ENCODE assay signal across 29 cellular contexts in the genomic region with DNA sequence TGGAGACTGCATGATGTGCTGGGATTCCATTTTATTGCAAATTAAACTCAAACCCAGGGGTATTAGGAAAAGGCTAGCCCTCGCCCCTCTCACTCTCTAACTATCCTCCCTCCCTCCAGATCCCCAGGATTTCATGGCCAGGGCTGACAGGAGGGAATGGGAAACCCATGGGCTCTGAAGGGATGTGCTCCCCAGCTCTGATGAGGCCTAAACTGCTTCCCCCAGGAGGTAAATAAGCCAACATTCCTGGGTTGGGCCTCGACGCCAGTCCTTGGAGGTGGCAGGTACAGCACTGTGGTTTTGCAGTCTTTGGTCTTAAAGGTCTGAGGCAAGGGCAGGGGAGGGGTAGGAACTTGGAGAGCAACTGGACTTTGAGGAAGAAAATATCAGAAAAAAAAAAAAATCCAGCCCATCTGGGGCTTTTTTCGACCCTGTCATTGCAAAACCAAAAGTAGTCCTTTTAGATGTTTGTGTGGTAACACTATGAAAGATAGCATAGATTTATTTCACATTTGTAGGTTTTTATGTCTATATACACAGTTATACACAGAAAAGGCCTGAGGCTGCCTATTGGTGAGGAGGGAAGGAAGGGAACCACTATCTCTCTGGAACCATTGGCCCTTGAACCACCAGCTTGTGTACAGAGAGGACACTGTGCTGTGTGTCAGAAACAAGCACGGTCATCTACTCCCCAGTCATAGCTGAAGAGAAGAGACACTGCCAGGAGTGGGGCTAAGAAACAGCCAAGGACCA. TPM values are rescaled to one million over a fixed set of nuclear protein-coding genes. Genes with fewer than 3 reads are reported as not detected.
DNase-seq lines count a peak whose midpoint lies in the region; ATAC-seq, FAIRE-seq and TF ChIP-seq lines count a peak whose summit lies in the region.
"Had no signal": no experiment of that assay in that cellular context is flagged by ENCODE, and none has a peak within 500 bp of the region (broad histone marks: within the 10 kb centered on the region; RNA-seq: fewer than 3 reads in every experiment).

No MANE protein-coding gene starts in this region.

- no peaks in the 10 kb centered on the region for H3K79me2 ChIP-seq in H1 (ENCODE audit: control insufficient read depth in 1 of 2, insufficient read depth in 2 of 2, low read length in 2 of 2)
- H3K79me2 ChIP-seq: parathyroid adenoma had no signal

- DNase-seq in GM12865 (ENCODE audit: low read depth) (peak; percentile 43), GM20000 (ENCODE audit: low spot score) (peak; percentile 82), H1 (ENCODE audit: low read depth in 1 of 2, low spot score in 2 of 2) (no peak), GM19240 (ENCODE audit: insufficient read length, low spot score) (no peak)
- no peak for DNase-seq in CD4-positive, alpha-beta T cell
- DNase-seq: activated CD4-positive, alpha-beta T cell treated with anti-CD3 and anti-CD28 coated beads, Interleukin-2, amount 10 ng/mL, durations not matched to agents 24 days and 14 days; activated gamma-delta T cell treated with Interleukin-2 at 50 U/mL for 16 hours; activated T-cell treated with anti-CD3 and anti-CD28 coated beads, Interleukin-2, amount 50 U/mL, for 1 hour; central memory CD4-positive, alpha-beta T cell; DMS79; esophagus squamous epithelium; foreskin melanocyte; GF-D8; NCI-H510A; OCI-M1; stimulated activated CD4-positive, alpha-beta T cell treated with anti-CD3 and anti-CD28 coated beads, Interleukin-2, amount 100 ng/mL, for 24 hours; substantia nigra; upper lobe of right lung had no signal

- H3K27ac ChIP-seq in H1 (ENCODE audit: low read depth, low read length), result no peak overlapping the region
- H3K27ac ChIP-seq in CD4-positive, alpha-beta T cell (ENCODE audit: low read depth, low read length), result no peak overlapping the region
- H3K27ac ChIP-seq: BLaER1, esophagus squamous epithelium, HL-60, parathyroid adenoma, upper lobe of right lung had no signal

- no peak overlapping the region for H4K8ac ChIP-seq in H1 (ENCODE audit: extremely low read depth, insufficient read depth, low read length)

- H2BK120ac ChIP-seq in H1 (replicated peaks; ENCODE audit: low read depth, low read length), result no peak overlapping the region

- H3K4ac ChIP-seq in H1 (replicated peaks; ENCODE audit: insufficient read length, low read depth, low read length), result no peak overlapping the region

- no peak for TF ChIP-seq EP300 in H1 (IDR thresholded peaks at IDR 0.05; ENCODE audit: borderline replicate concordance in 1 of 2, low read depth in 2 of 2, low read length in 2 of 2)

- no peak overlapping the region for H3K18ac ChIP-seq in H1 (ENCODE audit: extremely low read depth, low read length)

- peaks cover 0 to 6% (median 2%) of the 10 kb centered on the region in 4 experiments; a peak in 1 of 7 replicates for H3K4me1 ChIP-seq in H1 (replicated peaks in 1 of 4; ENCODE audit: control insufficient read depth in 3 of 4, insufficient read depth in 4 of 4, low read length in 3 of 4)
- H3K4me1 ChIP-seq: esophagus squamous epithelium, parathyroid adenoma, upper lobe of right lung had no signal

- H3K56ac ChIP-seq in H1 (replicated peaks; ENCODE audit: insufficient read length, low read depth, low read length), result no peak overlapping the region

- no peak overlapping the region for H3K4me2 ChIP-seq in H1 (ENCODE audit: insufficient read depth in 1 of 2, low read depth in 2 of 2, low read length in 2 of 2)
- H3K4me2 ChIP-seq: BLaER1, smooth muscle cell had no signal

- TF ChIP-seq RAD21 in H1 (IDR thresholded peaks at IDR 0.05 in 1 of 2, conservative IDR thresholded peaks at IDR 0.05 in 1 of 2; ENCODE audit: low read depth in 2 of 2, low read length in 2 of 2), result no peak

- no peak overlapping the region for H3K4me3 ChIP-seq in GM12865 (ENCODE audit: low read depth, low read length)
- H3K4me3 ChIP-seq in H1 (ENCODE audit: extremely low read depth in 1 of 4, insufficient read depth in 2 of 4, low read depth in 3 of 4, low read length in 4 of 4), result no peak overlapping the region
- H3K4me3 ChIP-seq: BLaER1, esophagus squamous epithelium, smooth muscle cell, upper lobe of right lung had no signal

- H2AK5ac ChIP-seq in H1 (ENCODE audit: low read depth, low read length), result no peak overlapping the region

- no peak overlapping the region for H3K14ac ChIP-seq in H1 (ENCODE audit: insufficient read length)

- no peaks in the 10 kb centered on the region for H3K36me3 ChIP-seq in H1 (ENCODE audit: control insufficient read depth in 2 of 4, insufficient read depth in 4 of 4, low read length in 3 of 4)
- H3K36me3 ChIP-seq: BLaER1, esophagus squamous epithelium, upper lobe of right lung had no signal

- H3K9me3 Mint-ChIP-seq in CD4-positive, alpha-beta T cell, result no peaks in the 10 kb centered on the region
- H3K9me3 Mint-ChIP-seq: activated CD4-positive, alpha-beta T cell treated with anti-CD3 and anti-CD28 coated beads, Interleukin-2, amount 10 ng/mL, durations not matched to agents 24 days and 14 days had no signal

- FAIRE-seq in H1 (lab: Jason Lieb, UNC), result no peak
- FAIRE-seq: astrocyte had no signal

- H2BK15ac ChIP-seq in H1 (ENCODE audit: low read length), result no peak overlapping the region

- H2BK20ac ChIP-seq in H1 (ENCODE audit: low read length), result no peak overlapping the region

- 80% methylated on average over 5 of the region's 5 CpGs; no CpG with 5 or more reads in 1 of the 2 experiments for WGBS in H1 (ENCODE audit: extremely low coverage in 1 of 2, insufficient coverage in 1 of 2, insufficient read length in 1 of 2, insufficient replicate concordance in 2 of 2, low coverage in 1 of 2, low lambda C conversion rate in 2 of 2, missing lambda C conversion rate in 1 of 2), 2 experiments

- H3K27ac Mint-ChIP-seq in CD4-positive, alpha-beta T cell, result no peak overlapping the region
- H3K27ac Mint-ChIP-seq: activated CD4-positive, alpha-beta T cell treated with anti-CD3 and anti-CD28 coated beads, Interleukin-2, amount 10 ng/mL, durations not matched to agents 24 days and 14 days had no signal

- H4K20me1 ChIP-seq in H1 (replicated peaks in 1 of 2; ENCODE audit: control insufficient read depth in 1 of 2, insufficient read depth in 2 of 2, low read length in 2 of 2), result no peaks in the 10 kb centered on the region
- H4K20me1 ChIP-seq: BLaER1 had no signal

- no peaks in the 10 kb centered on the region for H3K27me3 ChIP-seq in H1 (replicated peaks in 1 of 4; ENCODE audit: control insufficient read depth in 3 of 4, extremely low read depth in 1 of 4, insufficient read depth in 3 of 4, low read length in 3 of 4)
- peaks cover 4% of the 10 kb centered on the region for H3K27me3 ChIP-seq in CD4-positive, alpha-beta T cell (ENCODE audit: control insufficient read depth, insufficient read depth, low read length)
- H3K27me3 ChIP-seq: esophagus squamous epithelium, upper lobe of right lung had no signal

- H2AFZ ChIP-seq in H1 (ENCODE audit: low read length), result no peak overlapping the region
- H2AFZ ChIP-seq: parathyroid adenoma had no signal

- H3K9ac ChIP-seq in H1 (replicated peaks in 1 of 4; ENCODE audit: extremely low read depth in 1 of 4, low read depth in 3 of 4, low read length in 3 of 4), result no peak overlapping the region
- H3K9ac ChIP-seq: BLaER1, parathyroid adenoma had no signal

- H2BK12ac ChIP-seq in H1 (ENCODE audit: low read depth, low read length), result no peak overlapping the region; the same call in 1 of the 2 replicates

- no peak overlapping the region for H3K23ac ChIP-seq in H1 (ENCODE audit: insufficient read length)

- H4K91ac ChIP-seq in H1 (replicated peaks; ENCODE audit: insufficient read length, low read length), result no peak overlapping the region

- CTCF ChIA-PET in H1 (lab: Charles Lee; ENCODE audit: partially characterized antibody), result interaction anchor here (0.9 to 38.8 kb wide), 4 partner anchors 11 to 68 kb away, joined by 3 to 1084 read pairs (median 104); a partner anchor contains a TSS
- CTCF ChIA-PET in CD4-positive, alpha-beta T cell (lab: Charles Lee), result no interaction called here

- H4K5ac ChIP-seq in H1 (ENCODE audit: insufficient read length, low read depth, low read length), result no peak overlapping the region

- TF ChIP-seq POLR2A in H1 (IDR thresholded peaks at IDR 0.05; ENCODE audit: control extremely low read depth in 1 of 2, low read depth in 2 of 2, low read length in 2 of 2), result no peak

- H2BK5ac ChIP-seq in H1 (ENCODE audit: low read depth, low read length), result no peak overlapping the region

- peaks cover 19% of the 10 kb centered on the region for H3K27me3 Mint-ChIP-seq in CD4-positive, alpha-beta T cell

- no peak for ATAC-seq in GM21526 (IDR thresholded peaks at IDR 0.05; ENCODE audit: low FRiP score, unreplicated experiment)
- no peak for ATAC-seq in CD4-positive, alpha-beta T cell (ENCODE audit: poor library complexity)
- ATAC-seq: Right ventricle myocardium inferior, SK-N-SH treated with all-trans-retinoic acid at 6 μM for 48 hours, upper lobe of right lung had no signal

- no peak overlapping the region for H3K4me3 Mint-ChIP-seq in CD4-positive, alpha-beta T cell
- H3K4me3 Mint-ChIP-seq: activated CD4-positive, alpha-beta T cell treated with anti-CD3 and anti-CD28 coated beads, Interleukin-2, amount 10 ng/mL, durations not matched to agents 24 days and 14 days had no signal

- peaks cover 4% of the 10 kb centered on the region for H3K4me1 Mint-ChIP-seq in CD4-positive, alpha-beta T cell (ENCODE audit: low read depth)

- POLR2A ChIA-PET in H1 (lab: Charles Lee; ENCODE audit: partially characterized antibody), result interaction anchor here (0.6 to 3.4 kb wide), 5 partner anchors 9 to 564 kb away, joined by 3 to 21 read pairs (median 4); a partner anchor contains a TSS
- POLR2A ChIA-PET in CD4-positive, alpha-beta T cell (lab: Charles Lee), result no interaction called here

- H3K36me3 Mint-ChIP-seq in CD4-positive, alpha-beta T cell (ENCODE audit: low read depth), result no peaks in the 10 kb centered on the region

- H3K23me2 ChIP-seq in H1 (ENCODE audit: low read depth, low read length), result no peaks in the 10 kb centered on the region

- intact Hi-C loops in CD4-positive, alpha-beta T cell (cut with DNase I, micrococcal nuclease), result no loop called here

- H3K79me1 ChIP-seq in H1 (ENCODE audit: low read depth, low read length), result no peaks in the 10 kb centered on the region

- no peaks in the 10 kb centered on the region for H3K9me3 ChIP-seq in H1 (ENCODE audit: insufficient read depth in 2 of 2, low read depth in 1 of 2, low read length in 1 of 2)
- no peaks in the 10 kb centered on the region for H3K9me3 ChIP-seq in CD4-positive, alpha-beta T cell (ENCODE audit: control insufficient read depth, low read length)
- H3K9me3 ChIP-seq: BLaER1, esophagus squamous epithelium, upper lobe of right lung had no signal

- TF ChIP-seq CTCF in GM12865 (IDR thresholded peaks at IDR 0.05; ENCODE audit: insufficient read depth, low read depth, low read length, missing control alignments) (no peak), GM20000 (IDR thresholded peaks at IDR 0.05; ENCODE audit: extremely low read depth, missing control alignments) (no peak), H1 (IDR thresholded peaks at IDR 0.05; ENCODE audit: control extremely low read depth in 1 of 3, insufficient read depth in 1 of 3, low read depth in 1 of 3, low read length in 3 of 3) (no peak)
- TF ChIP-seq CTCF in CD4-positive, alpha-beta T cell (IDR thresholded peaks at IDR 0.05), result no peak

RNA-seq across cellular contexts. Expression of a gene that starts 12.0 kb away (rescaled TPM):
- total RNA-seq in H1 (2021; fragmentation: NEBNext Ultra II Directional; extraction: Animal tissue kit (Norgen Biotek cat#: 25700)), result 1.4 TPM in 2 replicates
- 1.0 and 1.5 TPM in 2 replicates for polyA plus RNA-seq in H1 (2011; rRNA removed)
- 1.1 TPM for polyA plus RNA-seq in H1 (2011; cell fraction: cytosol; rRNA removed)
- polyA plus RNA-seq in H1 (2011; cell fraction: nucleus; rRNA removed), result 1.8 TPM
- polyA plus RNA-seq in H1 (2012, experiment 1 of 2), result 0.64 to 1.3 TPM (median 1.1 TPM) in 4 replicates
- 0.63 TPM for polyA plus RNA-seq in H1 (2012, experiment 2 of 2)
- polyA plus RNA-seq in H1 (2013, experiment 1 of 2), result 0.61 TPM
- polyA plus RNA-seq in H1 (2013, experiment 2 of 2), result 0.57 TPM
- 1.1 and 1.4 TPM in 2 replicates for polyA minus RNA-seq in H1 (2011; rRNA and poly(A)+ RNA removed)
- polyA minus RNA-seq in H1 (2011; cell fraction: cytosol; rRNA and poly(A)+ RNA removed), result 1.5 TPM
- 1.8 TPM for polyA minus RNA-seq in H1 (2011; cell fraction: nucleus; rRNA and poly(A)+ RNA removed)
- under 1 TPM; 0.42 to 0.55 TPM for total RNA-seq in CD4-positive, alpha-beta T cell

RNA-seq across cellular contexts. Expression of a gene that starts 18.5 kb away (rescaled TPM):
- total RNA-seq in H1 (2021; fragmentation: NEBNext Ultra II Directional; extraction: Animal tissue kit (Norgen Biotek cat#: 25700)), result 31.1 and 34.5 TPM in 2 replicates
- 51.1 and 59.7 TPM in 2 replicates for polyA plus RNA-seq in H1 (2011; rRNA removed)
- 48.5 TPM for polyA plus RNA-seq in H1 (2011; cell fraction: cytosol; rRNA removed)
- 37.1 TPM for polyA plus RNA-seq in H1 (2011; cell fraction: nucleus; rRNA removed)
- polyA plus RNA-seq in H1 (2012, experiment 1 of 2), result 32.8 to 37.6 TPM (median 36.5 TPM) in 4 replicates
- 31.9 TPM for polyA plus RNA-seq in H1 (2012, experiment 2 of 2)
- 32.6 TPM for polyA plus RNA-seq in H1 (2013, experiment 1 of 2)
- 33.2 TPM for polyA plus RNA-seq in H1 (2013, experiment 2 of 2)
- polyA minus RNA-seq in H1 (2011; rRNA and poly(A)+ RNA removed), result 32.4 and 37.8 TPM in 2 replicates
- 20.8 TPM for polyA minus RNA-seq in H1 (2011; cell fraction: cytosol; rRNA and poly(A)+ RNA removed)
- polyA minus RNA-seq in H1 (2011; cell fraction: nucleus; rRNA and poly(A)+ RNA removed), result 21.5 TPM
- total RNA-seq in CD4-positive, alpha-beta T cell, result 10 to 100 TPM; 12.5 to 12.9 TPM

RNA-seq across cellular contexts. Expression of a gene that starts 21.2 kb away (rescaled TPM):
- total RNA-seq in H1 (2021; fragmentation: NEBNext Ultra II Directional; extraction: Animal tissue kit (Norgen Biotek cat#: 25700)), result 129 and 148 TPM in 2 replicates
- 21.6 and 31.0 TPM in 2 replicates for polyA plus RNA-seq in H1 (2011; rRNA removed)
- polyA plus RNA-seq in H1 (2011; cell fraction: cytosol; rRNA removed), result 45.3 TPM
- polyA plus RNA-seq in H1 (2011; cell fraction: nucleus; rRNA removed), result 36.9 TPM
- polyA plus RNA-seq in H1 (2012, experiment 1 of 2), result 142 to 161 TPM (median 147 TPM) in 4 replicates
- 32.5 TPM for polyA plus RNA-seq in H1 (2012, experiment 2 of 2)
- polyA plus RNA-seq in H1 (2013, experiment 1 of 2), result 109 TPM
- polyA plus RNA-seq in H1 (2013, experiment 2 of 2), result 105 TPM
- 77.7 and 86.8 TPM in 2 replicates for polyA minus RNA-seq in H1 (2011; rRNA and poly(A)+ RNA removed)
- polyA minus RNA-seq in H1 (2011; cell fraction: cytosol; rRNA and poly(A)+ RNA removed), result 44.3 TPM
- polyA minus RNA-seq in H1 (2011; cell fraction: nucleus; rRNA and poly(A)+ RNA removed), result 95.7 TPM
- 100 to 1,000 TPM; 117 to 140 TPM for total RNA-seq in CD4-positive, alpha-beta T cell

RNA-seq across cellular contexts. Expression of a gene that starts 59.9 kb away (rescaled TPM):
- total RNA-seq in H1 (2021; fragmentation: NEBNext Ultra II Directional; extraction: Animal tissue kit (Norgen Biotek cat#: 25700)), result 2.5 and 3.9 TPM in 2 replicates
- 6.1 and 7.3 TPM in 2 replicates for polyA plus RNA-seq in H1 (2011; rRNA removed)
- 6.3 TPM for polyA plus RNA-seq in H1 (2011; cell fraction: cytosol; rRNA removed)
- 8.4 TPM for polyA plus RNA-seq in H1 (2011; cell fraction: nucleus; rRNA removed)
- 2.7 to 4.6 TPM (median 3.2 TPM) in 4 replicates for polyA plus RNA-seq in H1 (2012, experiment 1 of 2)
- 3.9 TPM for polyA plus RNA-seq in H1 (2012, experiment 2 of 2)
- polyA plus RNA-seq in H1 (2013, experiment 1 of 2), result 2.5 TPM
- polyA plus RNA-seq in H1 (2013, experiment 2 of 2), result 2.6 TPM
- 2.2 and 2.4 TPM in 2 replicates for polyA minus RNA-seq in H1 (2011; rRNA and poly(A)+ RNA removed)
- polyA minus RNA-seq in H1 (2011; cell fraction: cytosol; rRNA and poly(A)+ RNA removed), result 1.0 TPM
- 2.3 TPM for polyA minus RNA-seq in H1 (2011; cell fraction: nucleus; rRNA and poly(A)+ RNA removed)
- total RNA-seq in CD4-positive, alpha-beta T cell, result under 1 TPM in 1 of 2 experiments, not detected in 1; 0.20 TPM
- total RNA-seq: lung microvascular endothelial cell; T-helper 2 cell treated with Interferon-gamma antibody and Interleukin-4, amounts not matched to agents 100 ng/mL and 5 ng/mL, for 36 hours had no signal
- polyA plus RNA-seq: AG04450 had no signal

Comparison
In these comparisons a context has a peak if more than half of its experiments do, and no peak if none do; other contexts are left out.
1. DNase-seq: peak in GM12865 (single experiment) and GM20000 (single experiment); none in H1 (0 of 2), GM19240 (single experiment) and CD4-positive, alpha-beta T cell (0 of 10).